Comparison of ENCODE assay signal across 16 cellular contexts in genomic region chr13:30963794-30964193, GRCh38. TPM values are rescaled to one million over a fixed set of nuclear protein-coding genes. Genes with fewer than 3 reads are reported as not detected.
DNase-seq lines count a peak whose midpoint lies in the region; ATAC-seq and TF ChIP-seq lines count a peak whose summit lies in the region.
"Had no signal": no experiment of that assay in that cellular context is flagged by ENCODE, and none has a peak within 500 bp of the region (broad histone marks: within the 10 kb centered on the region; RNA-seq: fewer than 3 reads in every experiment).

No MANE protein-coding gene starts in this region.

- POLR2A ChIA-PET in PC-3 (lab: Charles Lee; ENCODE audit: unreplicated experiment) = no interaction called here

- H3K36me3 ChIP-seq in PC-3 (ENCODE audit: low read depth, low read length) = no peaks in the 10 kb centered on the region

- H3F3A ChIP-seq in PC-3 (ENCODE audit: low read length, unreplicated experiment) = no peaks in the 10 kb centered on the region

- no peak overlapping the region for H3K4me2 ChIP-seq in PC-3 (ENCODE audit: low read length)

- no peak overlapping the region for H3K27ac ChIP-seq in PC-3 (ENCODE audit: low read length)
- H3K27ac ChIP-seq: HL-60, skin epidermis had no signal

- intact Hi-C loops in PC-3 (cut with micrococcal nuclease) = no loop called here

- DNase-seq in GM03348 (ENCODE audit: low spot score) = peak; percentile 61
- DNase-seq in PC-3 = peak; percentile 13
- peak; percentile 45 for DNase-seq in fibroblast of the aortic adventitia (ENCODE audit: low read depth)
- DNase-seq in omental fat pad (ENCODE audit: low spot score) = no peak
- DNase-seq in NCI-H2196 (lab: John Stamatoyannopoulos, UW; ENCODE audit: unreplicated experiment) = no peak
- DNase-seq in stimulated activated CD4-positive, alpha-beta T cell treated with anti-CD3 and anti-CD28 coated beads, Interleukin-4, amount 100 ng/mL, for 24 hours = no peak
- DNase-seq in ureter (ENCODE audit: low spot score) = no peak
- no peak for DNase-seq in NCI-H146 (lab: John Stamatoyannopoulos, UW)
- DNase-seq: activated CD8-positive, alpha-beta T cell treated with anti-CD3 and anti-CD28 coated beads for 36 hours; activated naive CD4-positive, alpha-beta T cell treated with anti-CD3 and anti-CD28 coated beads, Interleukin-2, amount 50 U/mL, for 16 hours; CD8-positive, alpha-beta memory T cell; cortex of kidney; glutamatergic neuron; mesendoderm had no signal

- ATAC-seq in PC-3 (peak; percentile 50; the same call in 1 of the 2 replicates), omental fat pad (ENCODE audit: low FRiP score) (peak; percentile 82)
- ATAC-seq: activated CD8-positive, alpha-beta T cell treated with anti-CD3 and anti-CD28 coated beads for 36 hours had no signal

- CTCF ChIA-PET in PC-3 (lab: Charles Lee) = no interaction called here

- H3K79me2 ChIP-seq in PC-3 (ENCODE audit: low read length) = no peaks in the 10 kb centered on the region

- H3K9ac ChIP-seq in PC-3 (ENCODE audit: low read length) = no peak overlapping the region

- BruUV-seq in PC-3 (replicated peaks; lab: Mats Ljungman, UMichigan) = no TSS peak

- no peaks in the 10 kb centered on the region for H3K9me3 ChIP-seq in PC-3 (ENCODE audit: low read length)

- TF ChIP-seq CTCF in PC-3 (conservative IDR thresholded peaks at IDR 0.05; ENCODE audit: low read depth, low read length) = no peak
- TF ChIP-seq CTCF in fibroblast of the aortic adventitia (IDR thresholded peaks at IDR 0.05; ENCODE audit: insufficient read depth, low read length) = no peak
- TF ChIP-seq CTCF in omental fat pad (IDR thresholded peaks at IDR 0.05) = no peak

- no peaks in the 10 kb centered on the region for H3K9me2 ChIP-seq in PC-3 (replicated peaks; ENCODE audit: low read length)

- peaks cover 53% of the 10 kb centered on the region for H3K27me3 ChIP-seq in PC-3 (ENCODE audit: low read length)

- H3K4me3 ChIP-seq in PC-3 (ENCODE audit: low read length) (no peak overlapping the region), fibroblast of the aortic adventitia (ENCODE audit: low read depth, low read length) (no peak overlapping the region)
- H3K4me3 ChIP-seq: skin epidermis had no signal

- H2AFZ ChIP-seq in PC-3 (ENCODE audit: low read length) = no peak overlapping the region

- no peaks in the 10 kb centered on the region for H4K20me1 ChIP-seq in PC-3 (ENCODE audit: low read length)

- H3K4me1 ChIP-seq in PC-3 (ENCODE audit: insufficient read depth, low read length) = no peaks in the 10 kb centered on the region

RNA-seq across cellular contexts. Expression of gene TEX26, which starts 31.3 kb away (rescaled TPM):
- total RNA-seq in PC-3 (2014; rRNA removed) (not detected in 2 replicates), fibroblast of the aortic adventitia (ENCODE audit: low replicate concordance) (not detected in 2 replicates), omental fat pad (1 to 10 TPM in 1 of 4 donors, under 1 TPM in 2, not detected in 1; 0.36 to 1.5 (median 0.88) TPM), ureter (not detected)
- total RNA-seq: activated CD8-positive, alpha-beta T cell treated with anti-CD3 and anti-CD28 coated beads for 36 hours; CD8-positive, alpha-beta memory T cell had no signal

RNA-seq across cellular contexts. Expression of gene MEDAG, which starts 57.7 kb away (rescaled TPM):
- total RNA-seq in PC-3 (2014; rRNA removed) (not detected in 2 replicates), fibroblast of the aortic adventitia (ENCODE audit: low replicate concordance) (122 and 325 TPM in 2 replicates), omental fat pad (100 to 1,000 TPM; 113 to 601 (median 377) TPM), ureter (6.6 TPM)
- total RNA-seq: activated CD8-positive, alpha-beta T cell treated with anti-CD3 and anti-CD28 coated beads for 36 hours; CD8-positive, alpha-beta memory T cell had no signal

Comparison
In these comparisons a context has a peak if more than half of its experiments do, and no peak if none do; other contexts are left out.
1. DNase-seq: peak in GM03348 (single experiment), PC-3 (single experiment) and fibroblast of the aortic adventitia (single experiment); none in omental fat pad (single experiment), NCI-H2196 (single experiment), stimulated activated CD4-positive, alpha-beta T cell treated with anti-CD3 and anti-CD28 coated beads, Interleukin-4, amount 100 ng/mL, for 24 hours (single experiment), ureter (single experiment) and NCI-H146 (single experiment).
2. RNA of gene MEDAG, which starts 57.7 kb away (total RNA-seq): 113 to 601 TPM in omental fat pad and 122 to 325 TPM in fibroblast of the aortic adventitia; 6.6 TPM in ureter (single experiment) and not detected in PC-3; every median in the first group is over 10 times any median in the second.